ENCODE assay signal across 21 cellular contexts in the genomic region with DNA sequence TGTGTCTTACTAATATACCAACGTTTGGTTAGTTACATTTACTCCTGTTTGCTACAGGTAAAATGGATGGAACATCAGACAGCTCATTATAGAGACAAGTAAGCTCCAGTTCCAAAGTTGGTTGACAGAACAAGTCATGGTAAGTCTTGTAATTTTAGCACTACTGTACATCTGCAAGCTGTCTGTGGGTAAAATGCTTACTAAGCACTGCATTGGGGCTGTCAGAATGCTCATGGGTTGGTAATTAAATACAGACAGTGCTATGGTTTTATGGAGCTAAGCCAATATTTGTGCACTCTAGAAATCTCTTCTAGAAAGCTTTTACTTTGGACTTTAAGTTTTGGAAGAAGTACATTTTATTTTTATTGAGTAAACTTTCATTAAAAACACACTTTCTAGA.
DNase-seq lines count a peak whose midpoint lies in the region; ATAC-seq, FAIRE-seq and TF ChIP-seq lines count a peak whose summit lies in the region.
"Had no signal": no experiment of that assay in that cellular context is flagged by ENCODE, and none has a peak within 500 bp of the region (broad histone marks: within the 10 kb centered on the region; RNA-seq: fewer than 3 reads in every experiment).

No MANE protein-coding gene starts in this region.

- no peaks in the 10 kb centered on the region for H3K9me3 ChIP-seq in A673 (ENCODE audit: low read depth, low read length, poor library complexity, severe bottlenecking)
- H3K9me3 ChIP-seq: BE2C had no signal

- no peak for FAIRE-seq in D721Med (lab: Jason Lieb, UNC)
- FAIRE-seq: G401.6, GM12892, GM18507 had no signal

- ATAC-seq in SK-N-SH treated with all-trans-retinoic acid at 6 μM for 48 hours, result peak; percentile 63
- ATAC-seq: HCT116 had no signal

- POLR2A ChIA-PET in A673 (lab: Charles Lee; ENCODE audit: low non-redundant PET), result no interaction called here

- no peak for TF ChIP-seq CTCF in A673 (conservative IDR thresholded peaks at IDR 0.05; ENCODE audit: low read depth, low read length)
- TF ChIP-seq CTCF in D721Med (IDR thresholded peaks at IDR 0.05; ENCODE audit: insufficient read depth, missing control alignments), result no peak

- H3K27me3 ChIP-seq in A673 (replicated peaks; ENCODE audit: insufficient read depth, low read depth, low read length, poor library complexity), result no peaks in the 10 kb centered on the region
- H3K27me3 ChIP-seq: BE2C had no signal

- DNase-seq in A673 (ENCODE audit: low spot score), result peak; percentile 35
- peak; percentile 12 for DNase-seq in NCI-H69 (lab: John Stamatoyannopoulos, UW)
- DNase-seq in fibroblast of peridontal ligament (ENCODE audit: extremely low read depth), result peak; percentile 14
- no peak for DNase-seq in NCI-H82 (lab: John Stamatoyannopoulos, UW)
- no peak for DNase-seq in GM19238 (ENCODE audit: insufficient read length, low spot score)
- no peak for DNase-seq in D721Med (ENCODE audit: insufficient read length, low spot score)
- DNase-seq: 8988T; BE2C; C1 segment of cervical spinal cord; CD4-positive, CD25-positive, alpha-beta regulatory T cell; CD8-positive, alpha-beta memory T cell; COR-L47; GOT3; H7; HFFc6 had no signal

- intact Hi-C loops in A673 (cut with micrococcal nuclease; ENCODE audit: unreplicated experiment), result no loop called here

- H3K36me3 ChIP-seq in A673 (ENCODE audit: insufficient read depth, low read length, poor library complexity, severe bottlenecking), result no peaks in the 10 kb centered on the region
- H3K36me3 ChIP-seq: BE2C had no signal

- no peak overlapping the region for H3K4me3 ChIP-seq in A673 (ENCODE audit: low read depth, low read length, poor library complexity, severe bottlenecking)

- H3K4me1 ChIP-seq in A673 (ENCODE audit: insufficient read depth, low read length, poor library complexity, severe bottlenecking), result peaks cover 19% of the 10 kb centered on the region

- CTCF ChIA-PET in A673 (lab: Charles Lee), result no interaction called here

- BruUV-seq in A673 (replicated peaks; lab: Mats Ljungman, UMichigan), result no TSS peak

- H3K27ac ChIP-seq in A673 (ENCODE audit: low read depth, low read length, poor library complexity, severe bottlenecking), result no peak overlapping the region
- H3K27ac ChIP-seq: HL-60 had no signal

TF ChIP-seq in SK-N-SH treated with all-trans-retinoic acid at 6 μM for 48 hours, 23 proteins besides CTCF, POLR2A, EP300 and RAD21:
- TF ChIP-seq PPARA (CRISPR knock-in tag; IDR thresholded peaks at IDR 0.05; ENCODE audit: borderline replicate concordance) (no peak), SNAI2 (CRISPR knock-in tag; IDR thresholded peaks at IDR 0.05) (no peak), ZFP30 (CRISPR knock-in tag; IDR thresholded peaks at IDR 0.05) (no peak), BACH2 (CRISPR knock-in tag; IDR thresholded peaks at IDR 0.05; ENCODE audit: borderline replicate concordance) (no peak), ZFP3 (CRISPR knock-in tag; IDR thresholded peaks at IDR 0.05) (no peak), ARNTL (CRISPR knock-in tag; IDR thresholded peaks at IDR 0.05; ENCODE audit: borderline replicate concordance, low read depth) (no peak), RARB (CRISPR knock-in tag; IDR thresholded peaks at IDR 0.05) (no peak), CSDC2 (CRISPR knock-in tag; IDR thresholded peaks at IDR 0.05) (no peak), ZNF70 (CRISPR knock-in tag; IDR thresholded peaks at IDR 0.05) (no peak), ESRRG (CRISPR knock-in tag; IDR thresholded peaks at IDR 0.05) (no peak), ZC3H10 (CRISPR knock-in tag; IDR thresholded peaks at IDR 0.05) (no peak), ZNF8 (CRISPR knock-in tag; IDR thresholded peaks at IDR 0.05) (no peak)
- TF ChIP-seq, protein P1, sequence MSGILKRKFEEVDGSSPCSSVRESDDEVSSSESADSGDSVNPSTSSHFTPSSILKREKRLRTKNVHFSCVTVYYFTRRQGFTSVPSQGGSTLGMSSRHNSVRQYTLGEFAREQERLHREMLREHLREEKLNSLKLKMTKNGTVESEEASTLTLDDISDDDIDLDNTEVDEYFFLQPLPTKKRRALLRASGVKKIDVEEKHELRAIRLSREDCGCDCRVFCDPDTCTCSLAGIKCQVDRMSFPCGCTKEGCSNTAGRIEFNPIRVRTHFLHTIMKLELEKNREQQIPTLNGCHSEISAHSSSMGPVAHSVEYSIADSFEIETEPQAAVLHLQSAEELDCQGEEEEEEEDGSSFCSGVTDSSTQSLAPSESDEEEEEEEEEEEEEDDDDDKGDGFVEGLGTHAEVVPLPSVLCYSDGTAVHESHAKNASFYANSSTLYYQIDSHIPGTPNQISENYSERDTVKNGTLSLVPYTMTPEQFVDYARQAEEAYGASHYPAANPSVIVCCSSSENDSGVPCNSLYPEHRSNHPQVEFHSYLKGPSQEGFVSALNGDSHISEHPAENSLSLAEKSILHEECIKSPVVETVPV (CRISPR knock-in tag; IDR thresholded peaks at IDR 0.05), result no peak
- TF ChIP-seq, protein P2, sequence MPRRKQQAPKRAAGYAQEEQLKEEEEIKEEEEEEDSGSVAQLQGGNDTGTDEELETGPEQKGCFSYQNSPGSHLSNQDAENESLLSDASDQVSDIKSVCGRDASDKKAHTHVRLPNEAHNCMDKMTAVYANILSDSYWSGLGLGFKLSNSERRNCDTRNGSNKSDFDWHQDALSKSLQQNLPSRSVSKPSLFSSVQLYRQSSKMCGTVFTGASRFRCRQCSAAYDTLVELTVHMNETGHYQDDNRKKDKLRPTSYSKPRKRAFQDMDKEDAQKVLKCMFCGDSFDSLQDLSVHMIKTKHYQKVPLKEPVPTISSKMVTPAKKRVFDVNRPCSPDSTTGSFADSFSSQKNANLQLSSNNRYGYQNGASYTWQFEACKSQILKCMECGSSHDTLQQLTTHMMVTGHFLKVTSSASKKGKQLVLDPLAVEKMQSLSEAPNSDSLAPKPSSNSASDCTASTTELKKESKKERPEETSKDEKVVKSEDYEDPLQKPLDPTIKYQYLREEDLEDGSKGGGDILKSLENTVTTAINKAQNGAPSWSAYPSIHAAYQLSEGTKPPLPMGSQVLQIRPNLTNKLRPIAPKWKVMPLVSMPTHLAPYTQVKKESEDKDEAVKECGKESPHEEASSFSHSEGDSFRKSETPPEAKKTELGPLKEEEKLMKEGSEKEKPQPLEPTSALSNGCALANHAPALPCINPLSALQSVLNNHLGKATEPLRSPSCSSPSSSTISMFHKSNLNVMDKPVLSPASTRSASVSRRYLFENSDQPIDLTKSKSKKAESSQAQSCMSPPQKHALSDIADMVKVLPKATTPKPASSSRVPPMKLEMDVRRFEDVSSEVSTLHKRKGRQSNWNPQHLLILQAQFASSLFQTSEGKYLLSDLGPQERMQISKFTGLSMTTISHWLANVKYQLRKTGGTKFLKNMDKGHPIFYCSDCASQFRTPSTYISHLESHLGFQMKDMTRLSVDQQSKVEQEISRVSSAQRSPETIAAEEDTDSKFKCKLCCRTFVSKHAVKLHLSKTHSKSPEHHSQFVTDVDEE (CRISPR knock-in tag; IDR thresholded peaks at IDR 0.05), result no peak
- TF ChIP-seq, protein P3, sequence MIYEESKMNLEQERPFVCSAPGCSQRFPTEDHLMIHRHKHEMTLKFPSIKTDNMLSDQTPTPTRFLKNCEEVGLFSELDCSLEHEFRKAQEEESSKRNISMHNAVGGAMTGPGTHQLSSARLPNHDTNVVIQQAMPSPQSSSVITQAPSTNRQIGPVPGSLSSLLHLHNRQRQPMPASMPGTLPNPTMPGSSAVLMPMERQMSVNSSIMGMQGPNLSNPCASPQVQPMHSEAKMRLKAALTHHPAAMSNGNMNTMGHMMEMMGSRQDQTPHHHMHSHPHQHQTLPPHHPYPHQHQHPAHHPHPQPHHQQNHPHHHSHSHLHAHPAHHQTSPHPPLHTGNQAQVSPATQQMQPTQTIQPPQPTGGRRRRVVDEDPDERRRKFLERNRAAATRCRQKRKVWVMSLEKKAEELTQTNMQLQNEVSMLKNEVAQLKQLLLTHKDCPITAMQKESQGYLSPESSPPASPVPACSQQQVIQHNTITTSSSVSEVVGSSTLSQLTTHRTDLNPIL (CRISPR knock-in tag; IDR thresholded peaks at IDR 0.05; ENCODE audit: low read depth), result no peak

Comparison
In these comparisons a context has a peak if more than half of its experiments do, and no peak if none do; other contexts are left out.
1. DNase-seq: peak in A673 (single experiment), NCI-H69 (single experiment) and fibroblast of peridontal ligament (single experiment); none in NCI-H82 (single experiment), GM19238 (single experiment) and D721Med (single experiment).